Comparison of ENCODE assay signal across 8 cellular contexts in genomic region chr2:164479460-164479859, GRCh38.
DNase-seq lines count a peak whose midpoint lies in the region; ATAC-seq and TF ChIP-seq lines count a peak whose summit lies in the region.

No MANE protein-coding gene starts in this region.

- no peak for TF ChIP-seq EP300 in Ishikawa (IDR thresholded peaks at IDR 0.05; ENCODE audit: borderline replicate concordance)

- peak; percentile 77 for TF ChIP-seq RAD21 in Ishikawa (IDR thresholded peaks at IDR 0.05; ENCODE audit: low read depth)

- H3K27ac ChIP-seq in VCaP (no peak overlapping the region), prostate gland (no peak overlapping the region)

- no peak for TF ChIP-seq POLR2A in prostate gland (IDR thresholded peaks at IDR 0.05)

- DNase-seq in AG08395 (ENCODE audit: low spot score) (peak; percentile 5), kidney glomerular epithelial cell (lab: John Stamatoyannopoulos, UW) (peak; percentile 35), prostate gland (ENCODE audit: low spot score) (no peak)
- DNase-seq in stimulated activated naive CD4-positive, alpha-beta T cell treated with Interleukin-2 at 50 U/mL for 16 hours (lab: John Stamatoyannopoulos, UW), result no peak

- ATAC-seq in GM21526 (IDR thresholded peaks at IDR 0.05; ENCODE audit: low FRiP score, unreplicated experiment) (no peak), HG02763 (IDR thresholded peaks at IDR 0.05; ENCODE audit: unreplicated experiment) (no peak)

- intact Hi-C loops in prostate gland (cut with DNase I), result no loop called here

- peak; percentile 79 for TF ChIP-seq CTCF in VCaP (conservative IDR thresholded peaks at IDR 0.05)
- peak in 1 of 4 experiments; percentile 38 for TF ChIP-seq CTCF in prostate gland (IDR thresholded peaks at IDR 0.05)

- 31% methylated on average over 2 of the region's 2 CpGs for WGBS in prostate gland

- no peak overlapping the region for H3K4me3 ChIP-seq in prostate gland

- H3K9me3 ChIP-seq in prostate gland, result no peaks in the 10 kb centered on the region

- H3K27me3 ChIP-seq in prostate gland (replicated peaks; ENCODE audit: insufficient read depth), result no peaks in the 10 kb centered on the region

- H3K4me1 ChIP-seq in prostate gland (replicated peaks), result no peaks in the 10 kb centered on the region

- no peaks in the 10 kb centered on the region for H3K36me3 ChIP-seq in prostate gland

TF ChIP-seq in Ishikawa, 13 proteins besides CTCF, POLR2A, EP300 and RAD21:
- TF ChIP-seq TAF1 (IDR thresholded peaks at IDR 0.05; ENCODE audit: low read depth) (no peak), TCF12 (IDR thresholded peaks at IDR 0.05; ENCODE audit: low read depth) (no peak), NFIC (IDR thresholded peaks at IDR 0.05) (no peak), CEBPB (IDR thresholded peaks at IDR 0.05) (no peak), FOXM1 (IDR thresholded peaks at IDR 0.05; ENCODE audit: borderline replicate concordance, low read depth) (no peak), TEAD4 (IDR thresholded peaks at IDR 0.05) (no peak), MAX (IDR thresholded peaks at IDR 0.05) (no peak), REST (IDR thresholded peaks at IDR 0.05; ENCODE audit: low read depth) (no peak), CREB1 (IDR thresholded peaks at IDR 0.05; ENCODE audit: low read depth) (no peak), ZBTB7A (IDR thresholded peaks at IDR 0.05; ENCODE audit: low read depth) (no peak)

Comparison
In these comparisons a context has a peak if more than half of its experiments do, and no peak if none do; other contexts are left out.
1. DNase-seq: peak in AG08395 (single experiment) and kidney glomerular epithelial cell (single experiment); none in prostate gland (single experiment) and stimulated activated naive CD4-positive, alpha-beta T cell treated with Interleukin-2 at 50 U/mL for 16 hours (single experiment).